ENCODE assay signal across 3 cellular contexts in genomic region chr14:105035616-105036015, GRCh38. TPM values are rescaled to one million over a fixed set of nuclear protein-coding genes. Genes with fewer than 3 reads are reported as not detected.
"Had no signal": no experiment of that assay in that cellular context is flagged by ENCODE, and none has a peak within 500 bp of the region (broad histone marks: within the 10 kb centered on the region; RNA-seq: fewer than 3 reads in every experiment).

No MANE protein-coding gene starts in this region.

RNA-seq across cellular contexts. Expression of gene GPR132, which starts 29.6 kb away (rescaled TPM):
- total RNA-seq: LHCN-M2, M059J, NCI-H460 had no signal
